9 cellular contexts compared by ENCODE assay signal in the genomic region with DNA sequence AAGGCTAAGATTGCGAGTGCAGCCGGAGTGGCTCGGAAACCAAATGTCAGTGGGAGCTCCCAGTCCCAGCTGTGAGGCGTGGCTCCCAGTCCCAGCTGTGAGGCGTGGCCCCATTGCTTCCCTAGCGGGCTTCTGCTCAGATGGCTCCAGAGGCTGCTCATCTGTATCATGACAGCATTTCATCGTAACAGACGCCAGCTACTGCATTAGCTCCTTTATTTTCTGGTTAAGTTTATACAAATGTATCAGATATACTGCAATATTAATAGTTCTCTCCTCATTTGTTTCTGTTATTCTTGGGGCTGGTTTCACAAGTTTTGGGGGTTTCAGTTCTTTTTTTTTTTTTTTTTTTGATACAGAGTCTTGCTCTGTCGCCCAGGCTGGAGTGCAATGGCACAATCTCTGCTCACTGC. TPM values are rescaled to one million over a fixed set of nuclear protein-coding genes. Genes with fewer than 3 reads are reported as not detected.
DNase-seq lines count a peak whose midpoint lies in the region; ATAC-seq and TF ChIP-seq lines count a peak whose summit lies in the region.
"Had no signal": no experiment of that assay in that cellular context is flagged by ENCODE, and none has a peak within 500 bp of the region (broad histone marks: within the 10 kb centered on the region; RNA-seq: fewer than 3 reads in every experiment).

No MANE protein-coding gene starts in this region.

- no peak for TF ChIP-seq CTCF in Peyer's patch (IDR thresholded peaks at IDR 0.05)
- TF ChIP-seq CTCF in brain microvascular endothelial cell (IDR thresholded peaks at IDR 0.05; ENCODE audit: low read depth, low read length, missing control alignments) = no peak

- no peaks in the 10 kb centered on the region for H3K4me1 ChIP-seq in Peyer's patch

- in situ Hi-C loops in brain microvascular endothelial cell (cut with HindIII; ENCODE audit: low pct_ligation_motif_present, low sequenced_read_pairs) = no loop called here

- no peak overlapping the region for H3K4me3 ChIP-seq in Peyer's patch
- H3K4me3 ChIP-seq in brain microvascular endothelial cell (ENCODE audit: low read depth, low read length) = no peak overlapping the region

- TF ChIP-seq POLR2A in Peyer's patch (IDR thresholded peaks at IDR 0.05) = no peak

- ATAC-seq in GM19452 (IDR thresholded peaks at IDR 0.05; ENCODE audit: unreplicated experiment) (peak; percentile 65), HG03060 (IDR thresholded peaks at IDR 0.05; ENCODE audit: low read depth, unreplicated experiment) (peak; percentile 66)
- ATAC-seq: WTC11 had no signal

- H3K27me3 ChIP-seq in Peyer's patch = no peaks in the 10 kb centered on the region
- H3K27me3 ChIP-seq in brain microvascular endothelial cell (replicated peaks) = no peaks in the 10 kb centered on the region

- no peaks in the 10 kb centered on the region for H3K9me3 ChIP-seq in Peyer's patch

- H3K36me3 ChIP-seq in Peyer's patch = no peaks in the 10 kb centered on the region
- H3K36me3 ChIP-seq in brain microvascular endothelial cell (replicated peaks) = no peaks in the 10 kb centered on the region

- no peak overlapping the region for H3K27ac ChIP-seq in Peyer's patch
- H3K27ac ChIP-seq in brain microvascular endothelial cell = no peak overlapping the region

- DNase-seq in CD1c-positive myeloid dendritic cell (ENCODE audit: extremely low spot score) (peak; percentile 29), Peyer's patch (peak in 2 of 3 donors; percentile 58 to 64), brain microvascular endothelial cell (no peak), SIG-M5 treated with dmso at 0.1 percent for 504 hours (lab: John Stamatoyannopoulos, UW; ENCODE audit: unreplicated experiment) (no peak), NCI-H2081 (lab: John Stamatoyannopoulos, UW) (no peak)
- DNase-seq in activated T-cell treated with anti-CD3 and anti-CD28 coated beads, Interleukin-2, amount 50 U/mL, for 48 hours = no peak

RNA-seq across cellular contexts. Expression of a gene that starts 34.7 kb away (rescaled TPM):
- not detected for total RNA-seq in Peyer's patch

Comparison
In these comparisons a context has a peak if more than half of its experiments do, and no peak if none do; other contexts are left out.
1. DNase-seq: peak in CD1c-positive myeloid dendritic cell (single experiment) and Peyer's patch (2 of 3); none in brain microvascular endothelial cell (single experiment), activated T-cell treated with anti-CD3 and anti-CD28 coated beads, Interleukin-2, amount 50 U/mL, for 48 hours (0 of 2), SIG-M5 treated with dmso at 0.1 percent for 504 hours (single experiment) and NCI-H2081 (0 of 2).